Comparison of ENCODE assay signal across 2 cellular contexts in genomic region chr5:154110054-154110453, GRCh38.
TF ChIP-seq lines count a peak whose summit lies in the region.

No MANE protein-coding gene starts in this region.

TF ChIP-seq in GM23338, 12 proteins besides CTCF, POLR2A, EP300 and RAD21:
- TF ChIP-seq ZNF462 (CRISPR knock-in tag; IDR thresholded peaks at IDR 0.05) (no peak), CREB1 (CRISPR knock-in tag; IDR thresholded peaks at IDR 0.05; ENCODE audit: low read depth) (no peak), POLR2AphosphoS5 (IDR thresholded peaks at IDR 0.05; ENCODE audit: low read depth) (no peak), STAT1 (IDR thresholded peaks at IDR 0.05; ENCODE audit: unreplicated experiment) (no peak), ZNF331 (CRISPR knock-in tag; IDR thresholded peaks at IDR 0.05; ENCODE audit: low read depth) (no peak), EZH2 (IDR thresholded peaks at IDR 0.05; ENCODE audit: low read depth, unreplicated experiment) (no peak), REST (IDR thresholded peaks at IDR 0.05; ENCODE audit: unreplicated experiment) (no peak), NANOG (IDR thresholded peaks at IDR 0.05; ENCODE audit: borderline replicate concordance) (no peak), ZNF114 (CRISPR knock-in tag; IDR thresholded peaks at IDR 0.05) (no peak), ETS1 (IDR thresholded peaks at IDR 0.05) (no peak), JUNB (IDR thresholded peaks at IDR 0.05; ENCODE audit: unreplicated experiment) (no peak), EZH2phosphoT487 (IDR thresholded peaks at IDR 0.05; ENCODE audit: unreplicated experiment) (no peak)

TF ChIP-seq in H1, 55 proteins besides CTCF, POLR2A, EP300 and RAD21:
- no peak for TF ChIP-seq ATF2 (IDR thresholded peaks at IDR 0.05; ENCODE audit: low read length)
- no peak for TF ChIP-seq ASH2L (IDR thresholded peaks at IDR 0.05; ENCODE audit: low read length)
